ENCODE assay signal across 14 cellular contexts in genomic region chr6:35492664-35493284, GRCh38. TPM values are rescaled to one million over a fixed set of nuclear protein-coding genes. Genes with fewer than 3 reads are reported as not detected.
A peak's percentile ranks its signal among the peaks of the same experiment; 100 is the strongest.
DNase-seq lines count a peak whose midpoint lies in the region; ATAC-seq and TF ChIP-seq lines count a peak whose summit lies in the region.
"Had no signal": no experiment of that assay in that cellular context is flagged by ENCODE, and none has a peak within 500 bp of the region (broad histone marks: within the 10 kb centered on the region; RNA-seq: fewer than 3 reads in every experiment).

No MANE protein-coding gene starts in this region.

- no peak for DNase-seq in chondrocyte (ENCODE audit: low spot score)
- DNase-seq in osteocyte (ENCODE audit: extremely low spot score, unreplicated experiment): no peak
- DNase-seq in body of pancreas: no peak
- no peak for DNase-seq in H4 (ENCODE audit: low spot score)
- DNase-seq in cerebellar nuclear complex (lab: John Stamatoyannopoulos, UW): no peak
- DNase-seq in activated CD4-positive, alpha-beta memory T cell treated with anti-CD3 and anti-CD28 coated beads for 36 hours: no peak
- DNase-seq: activated CD4-positive, alpha-beta T cell treated with anti-CD3 and anti-CD28 coated beads, Interleukin-2, amount 50 U/mL, for 4 hours; activated naive CD4-positive, alpha-beta T cell treated with anti-CD3 and anti-CD28 coated beads, Interleukin-2, amount 50 U/mL, for 16 hours; NCI-H524 treated with DMSO at 0.1 percent for 48 hours; right lobe of liver; T-cell had no signal

- H3K9ac ChIP-seq in BLaER1: no peak overlapping the region
- H3K9ac ChIP-seq in HUES48 (ENCODE audit: low read depth, low read length): no peak overlapping the region

- H3K9me3 ChIP-seq in BLaER1 (no peaks in the 10 kb centered on the region), HUES48 (ENCODE audit: control insufficient read depth, insufficient read depth, low read length) (no peaks in the 10 kb centered on the region), body of pancreas (no peaks in the 10 kb centered on the region)
- H3K9me3 ChIP-seq: right lobe of liver had no signal

- H3K27me3 Mint-ChIP-seq in chondrocyte (ENCODE audit: low read depth): no peaks in the 10 kb centered on the region
- H3K27me3 Mint-ChIP-seq in osteocyte (ENCODE audit: unreplicated experiment): no peaks in the 10 kb centered on the region
- no peaks in the 10 kb centered on the region for H3K27me3 Mint-ChIP-seq in activated CD4-positive, alpha-beta memory T cell treated with anti-CD3 and anti-CD28 coated beads for 36 hours
- H3K27me3 Mint-ChIP-seq: T-cell had no signal

- H4K20me1 ChIP-seq in BLaER1: peaks cover 47% of the 10 kb centered on the region

- intact Hi-C loops in body of pancreas (cut with DNase I): no loop called here
- intact Hi-C loops in activated CD4-positive, alpha-beta memory T cell treated with anti-CD3 and anti-CD28 coated beads for 36 hours (cut with micrococcal nuclease): no loop called here

- H3K9me3 Mint-ChIP-seq in chondrocyte (ENCODE audit: low read depth): no peaks in the 10 kb centered on the region
- H3K9me3 Mint-ChIP-seq in osteocyte (ENCODE audit: unreplicated experiment): no peaks in the 10 kb centered on the region
- no peaks in the 10 kb centered on the region for H3K9me3 Mint-ChIP-seq in activated CD4-positive, alpha-beta memory T cell treated with anti-CD3 and anti-CD28 coated beads for 36 hours
- H3K9me3 Mint-ChIP-seq: T-cell had no signal

- peak overlapping the region; percentile 93 for H3K4me2 ChIP-seq in BLaER1

- CTCF ChIA-PET in activated CD4-positive, alpha-beta memory T cell treated with anti-CD3 and anti-CD28 coated beads for 36 hours (lab: Charles Lee): interaction anchor here (0.9 to 1.5 kb wide), 2 partner anchors 30 to 195 kb away, joined by 3 read pairs; partner anchors contain the start of gene DEF6

- peak overlapping the region; percentile 41 for H3K4me3 Mint-ChIP-seq in chondrocyte (ENCODE audit: unreplicated experiment)
- no peak overlapping the region for H3K4me3 Mint-ChIP-seq in osteocyte (ENCODE audit: unreplicated experiment)
- no peak overlapping the region for H3K4me3 Mint-ChIP-seq in activated CD4-positive, alpha-beta memory T cell treated with anti-CD3 and anti-CD28 coated beads for 36 hours
- H3K4me3 Mint-ChIP-seq: T-cell had no signal

- no peaks in the 10 kb centered on the region for H3K36me3 ChIP-seq in BLaER1
- no peaks in the 10 kb centered on the region for H3K36me3 ChIP-seq in HUES48 (ENCODE audit: control insufficient read depth, insufficient read depth, low read length)
- H3K36me3 ChIP-seq in body of pancreas (replicated peaks in 1 of 2; ENCODE audit: insufficient read depth in 1 of 2, low read depth in 2 of 2): no peaks in the 10 kb centered on the region
- H3K36me3 ChIP-seq: right lobe of liver had no signal

- ATAC-seq in body of pancreas: no peak
- ATAC-seq: right lobe of liver, T-cell had no signal

- H3K27ac ChIP-seq in BLaER1 (no peak overlapping the region), HUES48 (ENCODE audit: low read depth, low read length) (peak overlapping the region; percentile 55), body of pancreas (no peak overlapping the region)
- H3K27ac ChIP-seq: right lobe of liver had no signal

- H3K4me1 Mint-ChIP-seq in chondrocyte (ENCODE audit: low read depth): peaks cover 72% of the 10 kb centered on the region
- H3K4me1 Mint-ChIP-seq in osteocyte (ENCODE audit: unreplicated experiment): peaks cover 71% of the 10 kb centered on the region
- H3K4me1 Mint-ChIP-seq in activated CD4-positive, alpha-beta memory T cell treated with anti-CD3 and anti-CD28 coated beads for 36 hours (ENCODE audit: low read depth): peaks cover 10% of the 10 kb centered on the region

- peaks cover 5% of the 10 kb centered on the region; the same call in 1 of the 2 replicates for H3K27me3 ChIP-seq in BLaER1
- peaks cover 6% of the 10 kb centered on the region; the same call in 1 of the 2 replicates for H3K27me3 ChIP-seq in HUES48 (ENCODE audit: control insufficient read depth, insufficient read depth, low read length)
- no peaks in the 10 kb centered on the region for H3K27me3 ChIP-seq in body of pancreas
- H3K27me3 ChIP-seq: right lobe of liver had no signal

- POLR2A ChIA-PET in activated CD4-positive, alpha-beta memory T cell treated with anti-CD3 and anti-CD28 coated beads for 36 hours (lab: Charles Lee): no interaction called here

- no peaks in the 10 kb centered on the region for H3K36me3 Mint-ChIP-seq in chondrocyte (ENCODE audit: low read depth)
- no peaks in the 10 kb centered on the region for H3K36me3 Mint-ChIP-seq in osteocyte (ENCODE audit: unreplicated experiment)
- no peaks in the 10 kb centered on the region for H3K36me3 Mint-ChIP-seq in activated CD4-positive, alpha-beta memory T cell treated with anti-CD3 and anti-CD28 coated beads for 36 hours
- H3K36me3 Mint-ChIP-seq: T-cell had no signal

- H3K4me3 ChIP-seq in BLaER1: no peak overlapping the region
- no peak overlapping the region for H3K4me3 ChIP-seq in HUES48 (ENCODE audit: low read depth, low read length)
- no peak overlapping the region for H3K4me3 ChIP-seq in body of pancreas
- H3K4me3 ChIP-seq: right lobe of liver had no signal

- H3K4me1 ChIP-seq in BLaER1 (peaks cover 84% of the 10 kb centered on the region), HUES48 (ENCODE audit: control insufficient read depth, insufficient read depth, low read length) (peaks cover 71% of the 10 kb centered on the region), body of pancreas (peaks cover 60% of the 10 kb centered on the region)

- TF ChIP-seq POLR2A in body of pancreas (IDR thresholded peaks at IDR 0.05): no peak

- peak overlapping the region; percentile 86 for H3K27ac Mint-ChIP-seq in chondrocyte (ENCODE audit: unreplicated experiment)
- H3K27ac Mint-ChIP-seq in osteocyte (ENCODE audit: unreplicated experiment): peak overlapping the region; percentile 84
- no peak overlapping the region for H3K27ac Mint-ChIP-seq in activated CD4-positive, alpha-beta memory T cell treated with anti-CD3 and anti-CD28 coated beads for 36 hours

- 84 to 94% methylated on average over 9 of the region's 9 CpGs for WGBS in body of pancreas, 2 donors

- no peak for TF ChIP-seq CTCF in chondrocyte (IDR thresholded peaks at IDR 0.05)
- no peak for TF ChIP-seq CTCF in osteocyte (IDR thresholded peaks at IDR 0.05)
- TF ChIP-seq CTCF in body of pancreas (IDR thresholded peaks at IDR 0.05): no peak

RNA-seq across cellular contexts. Expression of gene TEAD3, which starts 4.1 kb away (rescaled TPM):
- total RNA-seq in chondrocyte (35.1 to 57.1 TPM (median 56.8 TPM) in 3 replicates), osteocyte (43.1 and 44.8 TPM in 2 replicates), body of pancreas (1 to 10 TPM; 6.5 to 8.9 TPM)
- 4.1 and 7.1 TPM in 2 replicates for total RNA-seq in H4 (2014; rRNA removed; shearing (Covaris generic))
- 1 to 10 TPM; 1.8 to 2.2 TPM for total RNA-seq in activated CD4-positive, alpha-beta memory T cell treated with anti-CD3 and anti-CD28 coated beads for 36 hours

RNA-seq across cellular contexts. Expression of gene TULP1, which starts 19.9 kb away (rescaled TPM):
- not detected in 3 replicates for total RNA-seq in chondrocyte
- total RNA-seq in osteocyte: not detected in 2 replicates
- total RNA-seq in body of pancreas: not detected
- total RNA-seq in H4 (2014; rRNA removed; shearing (Covaris generic)): not detected in 2 replicates
- total RNA-seq in activated CD4-positive, alpha-beta memory T cell treated with anti-CD3 and anti-CD28 coated beads for 36 hours: not detected
- total RNA-seq: lung microvascular endothelial cell, right lobe of liver, T-cell had no signal

RNA-seq across cellular contexts. Expression of gene RPL10A, which starts 24.6 kb away (rescaled TPM):
- total RNA-seq in chondrocyte (844 to 899 TPM (median 848 TPM) in 3 replicates), osteocyte (1,177 and 1,245 TPM in 2 replicates), body of pancreas (100 to 1,000 TPM; 563 to 782 TPM)
- total RNA-seq in H4 (2014; rRNA removed; shearing (Covaris generic)): 1,521 and 1,556 TPM in 2 replicates
- 1,000 to 10,000 TPM; 2,144 to 2,205 TPM for total RNA-seq in activated CD4-positive, alpha-beta memory T cell treated with anti-CD3 and anti-CD28 coated beads for 36 hours

RNA-seq across cellular contexts. Expression of gene FANCE, which starts 40.6 kb away (rescaled TPM):
- 5.6 to 7.4 TPM (median 6.8 TPM) in 3 replicates for total RNA-seq in chondrocyte
- 7.8 TPM in 2 replicates for total RNA-seq in osteocyte
- 1 to 10 TPM; 4.9 to 9.2 TPM for total RNA-seq in body of pancreas
- 5.9 and 6.6 TPM in 2 replicates for total RNA-seq in H4 (2014; rRNA removed; shearing (Covaris generic))
- total RNA-seq in activated CD4-positive, alpha-beta memory T cell treated with anti-CD3 and anti-CD28 coated beads for 36 hours: 10 to 100 TPM; 18.9 to 19.2 TPM
